ENCODE assay signal across 14 cellular contexts in the genomic region with DNA sequence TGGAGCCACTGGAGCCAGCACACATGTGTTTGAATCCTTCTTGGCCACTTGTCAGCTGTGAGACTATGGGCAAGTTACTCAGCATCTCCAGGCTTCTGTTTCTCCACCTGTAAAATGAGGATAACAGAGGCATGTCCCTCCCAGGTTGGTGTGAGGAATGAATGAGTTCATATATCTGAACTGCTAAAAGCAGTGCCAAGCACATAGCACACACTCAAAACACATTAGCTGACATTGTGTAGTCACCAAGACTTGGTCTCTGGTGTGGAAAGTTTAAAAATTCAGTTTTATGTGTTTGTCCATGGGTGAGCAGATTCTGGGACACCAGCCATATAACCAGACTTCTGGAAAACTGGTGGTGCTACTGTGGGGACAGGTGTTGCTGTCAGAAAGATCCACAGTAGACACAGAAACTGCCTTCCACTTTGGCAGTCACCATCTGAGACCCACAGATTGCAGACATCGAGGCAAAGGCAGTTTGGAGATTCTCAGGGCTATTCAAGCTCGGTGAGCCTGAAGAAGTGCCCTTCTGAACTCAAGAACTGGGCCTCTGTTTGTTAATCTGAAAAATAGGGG.
DNase-seq lines count a peak whose midpoint lies in the region; ATAC-seq and TF ChIP-seq lines count a peak whose summit lies in the region.
"Had no signal": no experiment of that assay in that cellular context is flagged by ENCODE, and none has a peak within 500 bp of the region (broad histone marks: within the 10 kb centered on the region; RNA-seq: fewer than 3 reads in every experiment).

No MANE protein-coding gene starts in this region.

- intact Hi-C loops in left ventricle myocardium superior (cut with micrococcal nuclease) (no loop called here), right cardiac atrium (cut with DNase I) (loop anchor here in 1 of 4 donors (2.0 kb wide), 1 partner anchor 31 kb away; no protein-coding TSS in a partner anchor)

- H3K4me1 Mint-ChIP-seq in effector memory CD8-positive, alpha-beta T cell (ENCODE audit: low read depth in 2 of 2): no peaks in the 10 kb centered on the region

- H3K27ac ChIP-seq in right atrium auricular region (peak overlapping the region; percentile 84 to 85), RWPE2 (ENCODE audit: poor library complexity, severe bottlenecking) (peak overlapping the region; percentile 84), right cardiac atrium (ENCODE audit: low read length) (peak overlapping the region; percentile 69)
- H3K27ac ChIP-seq: BLaER1, KMS-11, suprapubic skin had no signal

- 88% methylated on average over 2 of the region's 2 CpGs for WGBS in right cardiac atrium

- peaks cover 19 to 50% of the 10 kb centered on the region in 2 donors for H3K27me3 Mint-ChIP-seq in effector memory CD8-positive, alpha-beta T cell

- H3K27ac Mint-ChIP-seq in effector memory CD8-positive, alpha-beta T cell: no peak overlapping the region
- H3K27ac Mint-ChIP-seq: activated CD8-positive, alpha-beta T cell treated with anti-CD3 and anti-CD28 coated beads, Interleukin-2, amount 10 ng/mL, durations not matched to agents 7 days and 5 days had no signal

- H3K4me3 ChIP-seq in right atrium auricular region (no peak overlapping the region), RWPE2 (ENCODE audit: severe bottlenecking) (no peak overlapping the region), right cardiac atrium (ENCODE audit: low read length) (no peak overlapping the region)
- H3K4me3 ChIP-seq: BLaER1, gastroesophageal sphincter, suprapubic skin had no signal

- H3K9me3 ChIP-seq in right atrium auricular region: no peaks in the 10 kb centered on the region
- H3K9me3 ChIP-seq in RWPE2 (ENCODE audit: severe bottlenecking): peaks cover 11% of the 10 kb centered on the region
- no peaks in the 10 kb centered on the region for H3K9me3 ChIP-seq in right cardiac atrium (ENCODE audit: control insufficient read depth, low read length)
- H3K9me3 ChIP-seq: BLaER1, gastroesophageal sphincter, suprapubic skin had no signal

- TF ChIP-seq CTCF in right atrium auricular region (IDR thresholded peaks at IDR 0.05): no peak
- no peak for TF ChIP-seq CTCF in RWPE2 (IDR thresholded peaks at IDR 0.05; ENCODE audit: poor library complexity, severe bottlenecking)

- H3K36me3 ChIP-seq in right atrium auricular region (no peaks in the 10 kb centered on the region), RWPE2 (ENCODE audit: low read depth) (no peaks in the 10 kb centered on the region)
- H3K36me3 ChIP-seq: BLaER1, gastroesophageal sphincter, suprapubic skin had no signal

- no peaks in the 10 kb centered on the region for H3K36me3 Mint-ChIP-seq in effector memory CD8-positive, alpha-beta T cell (ENCODE audit: insufficient read depth)

- H3K4me1 ChIP-seq in right atrium auricular region (peaks cover 0 to 23% of the 10 kb centered on the region in 2 donors), RWPE2 (ENCODE audit: insufficient read depth, poor library complexity, severe bottlenecking) (peaks cover 28% of the 10 kb centered on the region), right cardiac atrium (ENCODE audit: control insufficient read depth, insufficient read depth, low read length) (no peaks in the 10 kb centered on the region)
- H3K4me1 ChIP-seq: suprapubic skin had no signal

- no peak overlapping the region for H3K4me3 Mint-ChIP-seq in effector memory CD8-positive, alpha-beta T cell
- H3K4me3 Mint-ChIP-seq: activated CD8-positive, alpha-beta T cell treated with anti-CD3 and anti-CD28 coated beads, Interleukin-2, amount 10 ng/mL, durations not matched to agents 7 days and 5 days had no signal

- no peaks in the 10 kb centered on the region for H3K27me3 ChIP-seq in right atrium auricular region
- no peaks in the 10 kb centered on the region for H3K27me3 ChIP-seq in RWPE2 (ENCODE audit: insufficient read depth, poor library complexity, severe bottlenecking)
- no peaks in the 10 kb centered on the region for H3K27me3 ChIP-seq in right cardiac atrium (ENCODE audit: control insufficient read depth, insufficient read depth)
- H3K27me3 ChIP-seq: BLaER1, gastroesophageal sphincter, suprapubic skin had no signal

- H3K9me3 Mint-ChIP-seq in effector memory CD8-positive, alpha-beta T cell: no peaks in the 10 kb centered on the region

- ATAC-seq in left ventricle myocardium superior: no peak
- ATAC-seq in RWPE2 (ENCODE audit: low read depth): no peak
- no peak for ATAC-seq in right cardiac atrium
- no peak for ATAC-seq in effector memory CD8-positive, alpha-beta T cell (replicated peaks)
- ATAC-seq: activated CD8-positive, alpha-beta T cell treated with anti-CD3 and anti-CD28 coated beads, Interleukin-2, amount 10 ng/mL, durations not matched to agents 7 days and 5 days had no signal

- DNase-seq in right atrium auricular region (ENCODE audit: low spot score) (no peak), left ventricle myocardium superior (no peak), RWPE2 (ENCODE audit: low spot score) (peak; percentile 2), right cardiac atrium (no peak), SW480 (ENCODE audit: low spot score) (no peak), T-helper 1 cell (no peak), AG08396 (ENCODE audit: low spot score) (no peak)
- no peak for DNase-seq in effector memory CD8-positive, alpha-beta T cell
- DNase-seq: activated CD8-positive, alpha-beta T cell treated with anti-CD3 and anti-CD28 coated beads, Interleukin-2, amount 10 ng/mL, durations not matched to agents 7 days and 5 days; NCI-H1930 had no signal
